In the genomic region with DNA sequence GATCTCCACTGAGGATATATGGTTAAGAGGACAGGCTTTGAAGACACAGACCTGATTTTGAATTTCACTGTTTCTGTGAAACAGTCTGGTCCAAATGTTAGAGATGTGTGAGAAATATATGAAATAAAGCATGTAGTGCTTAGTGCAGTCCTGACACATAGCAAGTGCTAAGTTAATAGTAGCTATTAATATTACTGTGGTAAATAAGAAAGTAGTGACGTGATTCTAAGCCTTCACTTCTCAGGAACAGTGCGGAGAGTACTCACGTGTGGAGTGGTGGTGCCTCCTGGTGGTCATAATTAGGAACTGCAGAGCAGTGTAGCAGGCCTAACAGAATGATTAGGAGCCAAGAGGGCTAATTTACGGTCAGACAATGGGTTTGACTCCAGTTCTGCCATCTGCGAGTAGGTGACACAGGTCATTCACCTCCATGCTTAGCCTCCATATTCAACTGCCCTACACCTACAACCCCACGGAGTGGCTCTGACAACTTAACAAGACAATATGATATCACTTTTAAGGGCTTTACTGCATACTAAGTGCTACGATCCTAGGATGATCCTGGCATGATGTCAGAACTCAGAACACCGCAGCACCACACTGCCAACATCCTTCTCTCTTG, we compare ENCODE assay signal across 8 cellular contexts.
DNase-seq lines count a peak whose midpoint lies in the region; ATAC-seq, FAIRE-seq and TF ChIP-seq lines count a peak whose summit lies in the region.

No MANE protein-coding gene starts in this region.

- H3K4me1 ChIP-seq in DOHH2 (ENCODE audit: control insufficient read depth, low read length) = no peaks in the 10 kb centered on the region
- H3K4me1 ChIP-seq in HCT116 (ENCODE audit: control insufficient read depth in 1 of 2, insufficient read depth in 2 of 2, low read length in 2 of 2) = peaks cover 7 to 19% of the 10 kb centered on the region in 2 experiments
- peaks cover 8% of the 10 kb centered on the region for H3K4me1 ChIP-seq in astrocyte (ENCODE audit: insufficient read depth, low read length)

- no peak overlapping the region for H3K27ac Mint-ChIP-seq in T-helper 2 cell treated with Interferon-gamma antibody and Interleukin-4, amounts not matched to agents 5 μg/mL and 100 μg/mL, for 36 hours
- H3K27ac Mint-ChIP-seq in astrocyte (ENCODE audit: unreplicated experiment) = no peak overlapping the region

- peak; percentile 98 for TF ChIP-seq RAD21 in HCT116 (IDR thresholded peaks at IDR 0.05; ENCODE audit: low read depth)

- H3K4me1 Mint-ChIP-seq in T-helper 2 cell treated with Interferon-gamma antibody and Interleukin-4, amounts not matched to agents 5 μg/mL and 100 μg/mL, for 36 hours (ENCODE audit: low read depth) = peaks cover 28% of the 10 kb centered on the region
- H3K4me1 Mint-ChIP-seq in astrocyte (ENCODE audit: low read depth, unreplicated experiment) = peaks cover 4% of the 10 kb centered on the region

- no peaks in the 10 kb centered on the region for H3K27me3 ChIP-seq in DOHH2 (ENCODE audit: control insufficient read depth, low read length)
- H3K27me3 ChIP-seq in HCT116 (ENCODE audit: insufficient read depth, low read length) = no peaks in the 10 kb centered on the region
- no peaks in the 10 kb centered on the region for H3K27me3 ChIP-seq in astrocyte (ENCODE audit: insufficient read depth, low read length)

- intact Hi-C loops in HCT116 (cut with micrococcal nuclease) = loop anchor here (1.0 to 10.0 kb wide), 6 partner anchors 24 to 632 kb away; a partner anchor contains a TSS

- H3K27ac ChIP-seq in DOHH2 (ENCODE audit: low read depth, low read length) = no peak overlapping the region
- H3K27ac ChIP-seq in HCT116 (ENCODE audit: low read depth, low read length) = no peak overlapping the region
- H3K27ac ChIP-seq in astrocyte (ENCODE audit: low read depth, low read length) = no peak overlapping the region

- peak overlapping the region; percentile 20 for H2AFZ ChIP-seq in HCT116 (ENCODE audit: low read depth, low read length, poor library complexity, severe bottlenecking)
- H2AFZ ChIP-seq in astrocyte (ENCODE audit: low read depth, low read length) = no peak overlapping the region

- no peak overlapping the region for H3K4me2 ChIP-seq in DOHH2 (ENCODE audit: low read length)
- peak overlapping the region; percentile 3; the same call in 1 of the 2 replicates for H3K4me2 ChIP-seq in HCT116 (ENCODE audit: low read length)
- no peak overlapping the region for H3K4me2 ChIP-seq in astrocyte (ENCODE audit: low read length)

- H3K27me3 Mint-ChIP-seq in T-helper 2 cell treated with Interferon-gamma antibody and Interleukin-4, amounts not matched to agents 5 μg/mL and 100 μg/mL, for 36 hours (ENCODE audit: low read depth) = no peaks in the 10 kb centered on the region
- H3K27me3 Mint-ChIP-seq in astrocyte (ENCODE audit: low read depth, unreplicated experiment) = peaks cover 3% of the 10 kb centered on the region

- peak; percentile 94 for TF ChIP-seq CTCF in DOHH2 (IDR thresholded peaks at IDR 0.05; ENCODE audit: low read depth, low read length, poor library complexity, severe bottlenecking)
- peak; percentile 92 to 99 (median 95) for TF ChIP-seq CTCF in HCT116 (IDR thresholded peaks at IDR 0.05 in 2 of 3, conservative IDR thresholded peaks at IDR 0.05 in 1 of 3; ENCODE audit: borderline replicate concordance in 1 of 3, insufficient read depth in 1 of 3, low read depth in 2 of 3, low read length in 2 of 3)
- TF ChIP-seq CTCF in astrocyte (IDR thresholded peaks at IDR 0.05; ENCODE audit: insufficient read depth, low read depth, low read length) = peak; percentile 100

- no peak overlapping the region for H3K9ac ChIP-seq in HCT116 (ENCODE audit: low read length)
- H3K9ac ChIP-seq in astrocyte (ENCODE audit: low read length) = no peak overlapping the region

- H3K9me3 ChIP-seq in DOHH2 (ENCODE audit: control insufficient read depth, insufficient read depth, low read length) = no peaks in the 10 kb centered on the region
- no peaks in the 10 kb centered on the region for H3K9me3 ChIP-seq in HCT116 (ENCODE audit: control insufficient read depth in 1 of 2, insufficient read depth in 1 of 2, low read depth in 1 of 2, low read length in 2 of 2)
- no peaks in the 10 kb centered on the region for H3K9me3 ChIP-seq in astrocyte (ENCODE audit: insufficient read depth, low read depth, low read length)

- TF ChIP-seq POLR2A in HCT116 (IDR thresholded peaks at IDR 0.05; ENCODE audit: borderline replicate concordance, extremely low read depth, insufficient read depth, insufficient read length) = no peak

- peak; percentile 5 for FAIRE-seq in astrocyte (lab: Jason Lieb, UNC)

- RAD21 ChIA-PET in HCT116 (lab: Charles Lee; ENCODE audit: low non-redundant PET in 1 of 2, low total read pairs in 2 of 2, uncharacterized antibody in 2 of 2, unreplicated experiment in 2 of 2) = interaction anchor here (0.5 to 2.2 kb wide), 8 partner anchors 63 to 632 kb away, joined by 3 to 18 read pairs (median 3); no protein-coding TSS in a partner anchor

- H3K79me2 ChIP-seq in DOHH2 (ENCODE audit: control insufficient read depth, low read length) = no peaks in the 10 kb centered on the region
- H3K79me2 ChIP-seq in HCT116 (ENCODE audit: insufficient read depth, low read length) = no peaks in the 10 kb centered on the region
- no peaks in the 10 kb centered on the region for H3K79me2 ChIP-seq in astrocyte (ENCODE audit: insufficient read depth, low read length)

- H3K36me3 ChIP-seq in DOHH2 (ENCODE audit: control insufficient read depth, low read length) (no peaks in the 10 kb centered on the region), HCT116 (ENCODE audit: control insufficient read depth in 1 of 2, insufficient read depth in 2 of 2, low read length in 2 of 2) (no peaks in the 10 kb centered on the region), astrocyte (ENCODE audit: insufficient read depth, low read length) (no peaks in the 10 kb centered on the region)

- no peaks in the 10 kb centered on the region for H3F3A ChIP-seq in DOHH2 (ENCODE audit: control insufficient read depth, insufficient read depth)

- ATAC-seq in HCT116 (peak; percentile 92), HG02798 (IDR thresholded peaks at IDR 0.05; ENCODE audit: poor library complexity, unreplicated experiment) (no peak)

- no peak overlapping the region for H3K4me3 ChIP-seq in DOHH2 (ENCODE audit: low read length)
- no peak overlapping the region for H3K4me3 ChIP-seq in HCT116 (replicated peaks in 1 of 2; ENCODE audit: low read depth in 1 of 2, low read length in 2 of 2)
- no peak overlapping the region for H3K4me3 ChIP-seq in astrocyte (ENCODE audit: insufficient read depth, low read depth, low read length)

- no peaks in the 10 kb centered on the region for H3K36me3 Mint-ChIP-seq in T-helper 2 cell treated with Interferon-gamma antibody and Interleukin-4, amounts not matched to agents 5 μg/mL and 100 μg/mL, for 36 hours (ENCODE audit: low read depth)
- H3K36me3 Mint-ChIP-seq in astrocyte (ENCODE audit: low read depth, unreplicated experiment) = no peaks in the 10 kb centered on the region

- CTCF ChIA-PET in HCT116 (lab: Charles Lee) = interaction anchor here (0.6 to 2.9 kb wide), 13 partner anchors 8 to 632 kb away, joined by 3 to 32 read pairs (median 4); no protein-coding TSS in a partner anchor

- no peak overlapping the region for H3K4me3 Mint-ChIP-seq in T-helper 2 cell treated with Interferon-gamma antibody and Interleukin-4, amounts not matched to agents 5 μg/mL and 100 μg/mL, for 36 hours
- no peak overlapping the region for H3K4me3 Mint-ChIP-seq in astrocyte (ENCODE audit: unreplicated experiment)

- H3K9me2 ChIP-seq in DOHH2 (replicated peaks; ENCODE audit: control insufficient read depth, low read length) (no peaks in the 10 kb centered on the region), HCT116 (ENCODE audit: insufficient read depth) (no peaks in the 10 kb centered on the region)

- POLR2A ChIA-PET in HCT116 (lab: Charles Lee) = no interaction called here

- BruUV-seq in HCT116 (replicated peaks; lab: Mats Ljungman, UMichigan) = no TSS peak

- DNase-seq in HCT116 (ENCODE audit: low read depth, low spot score) (peak; percentile 68), NCI-H146 (lab: John Stamatoyannopoulos, UW) (peak; percentile 68), astrocyte (ENCODE audit: low read depth) (peak; percentile 53), hippocampal formation (lab: John Stamatoyannopoulos, UW) (peak; percentile 67 to 75), smooth muscle cell of the brain vasculature (ENCODE audit: low read depth, low spot score) (peak; percentile 56)
- DNase-seq in T-helper 2 cell treated with Interferon-gamma antibody and Interleukin-4, amounts not matched to agents 5 μg/mL and 100 μg/mL, for 36 hours (ENCODE audit: low spot score) = peak; percentile 64

- H4K20me1 ChIP-seq in DOHH2 (ENCODE audit: control insufficient read depth, insufficient read depth, low read depth, low read length) (no peaks in the 10 kb centered on the region), HCT116 (ENCODE audit: insufficient read depth) (no peaks in the 10 kb centered on the region), astrocyte (ENCODE audit: insufficient read depth, low read length) (no peaks in the 10 kb centered on the region)

- H3K9me3 Mint-ChIP-seq in T-helper 2 cell treated with Interferon-gamma antibody and Interleukin-4, amounts not matched to agents 5 μg/mL and 100 μg/mL, for 36 hours = no peaks in the 10 kb centered on the region
- H3K9me3 Mint-ChIP-seq in astrocyte (ENCODE audit: unreplicated experiment) = no peaks in the 10 kb centered on the region

TF ChIP-seq in HCT116, 20 proteins besides CTCF, POLR2A, EP300 and RAD21:
- TF ChIP-seq CBX3 (IDR thresholded peaks at IDR 0.05; ENCODE audit: low read depth) (peak; percentile 47; the same call in 1 of the 2 replicates), CEBPB (IDR thresholded peaks at IDR 0.05; ENCODE audit: low read depth) (no peak)
TF ChIP-seq in HCT116: peak in this region for 1.
